9 cellular contexts compared by ENCODE assay signal in the genomic region with DNA sequence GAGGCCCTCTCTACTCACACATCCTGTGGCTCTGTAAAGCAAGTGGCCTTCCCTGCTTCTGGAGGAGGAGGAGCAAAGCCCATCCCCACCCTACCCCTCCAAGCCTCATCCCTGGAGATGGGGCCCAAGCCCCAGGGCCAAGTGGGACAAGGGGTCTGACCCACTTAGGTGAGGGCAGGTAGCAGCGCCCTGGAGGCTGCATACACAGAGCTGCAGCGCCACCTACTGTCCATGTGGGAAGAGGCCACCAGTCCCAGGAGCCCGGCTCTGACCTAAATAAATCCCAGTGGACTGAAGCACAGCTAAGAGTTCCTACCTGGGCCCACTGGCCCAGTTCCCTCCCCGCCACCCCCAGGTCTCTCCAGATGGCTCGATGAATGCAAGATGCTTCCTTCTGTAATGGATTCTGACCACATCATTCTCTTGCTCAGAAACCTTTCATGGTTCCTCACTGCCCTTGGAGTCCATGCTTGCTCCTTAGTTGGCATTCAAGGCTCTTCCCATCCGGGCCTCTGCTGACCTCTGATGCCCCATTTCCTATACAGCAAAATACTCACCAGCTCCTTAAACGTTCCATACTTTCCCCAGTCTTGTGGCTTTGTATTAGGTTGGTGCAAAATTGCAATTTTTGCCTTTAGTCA.
A peak's percentile ranks its signal among the peaks of the same experiment; 100 is the strongest.
DNase-seq lines count a peak whose midpoint lies in the region; ATAC-seq and TF ChIP-seq lines count a peak whose summit lies in the region.
"Had no signal": no experiment of that assay in that cellular context is flagged by ENCODE, and none has a peak within 500 bp of the region (broad histone marks: within the 10 kb centered on the region; RNA-seq: fewer than 3 reads in every experiment).

No MANE protein-coding gene starts in this region.

- POLR2A ChIA-PET in activated CD4-positive, alpha-beta T cell treated with anti-CD3 and anti-CD28 coated beads for 36 hours (lab: Charles Lee) = interaction anchor here (0.6 to 0.7 kb wide), 2 partner anchors 13 to 17 kb away, joined by 3 to 4 read pairs; no protein-coding TSS in a partner anchor

- H3K36me3 Mint-ChIP-seq in activated CD4-positive, alpha-beta T cell treated with anti-CD3 and anti-CD28 coated beads for 36 hours (ENCODE audit: low read depth) = no peaks in the 10 kb centered on the region
- no peaks in the 10 kb centered on the region for H3K36me3 Mint-ChIP-seq in chondrocyte (ENCODE audit: low read depth)

- H3K4me3 Mint-ChIP-seq in activated CD4-positive, alpha-beta T cell treated with anti-CD3 and anti-CD28 coated beads for 36 hours = no peak overlapping the region
- no peak overlapping the region for H3K4me3 Mint-ChIP-seq in chondrocyte (ENCODE audit: unreplicated experiment)
- H3K4me3 Mint-ChIP-seq: dendritic cell treated with granulocyte-macrophage colony-stimulating factor and Interleukin-4, amounts not matched to agents 40 ng/mL and 50 ng/mL, for 4 days had no signal

- H3K4me1 ChIP-seq in left lung = peaks cover 0 to 15% of the 10 kb centered on the region in 2 donors

- DNase-seq in ELF-1 (ENCODE audit: low read depth, low spot score) = peak; percentile 90
- DNase-seq in NCI-H524 (lab: John Stamatoyannopoulos, UW) = peak; percentile 53 to 77
- peak; percentile 91 for DNase-seq in activated CD4-positive, alpha-beta T cell treated with anti-CD3 and anti-CD28 coated beads for 36 hours
- no peak for DNase-seq in chondrocyte (ENCODE audit: low spot score)
- DNase-seq in left lung = peak; percentile 83 to 92
- peak; percentile 79 to 83 for DNase-seq in stimulated activated CD4-positive, alpha-beta T cell treated with anti-CD3 and anti-CD28 coated beads, Interleukin-4, amount 100 ng/mL, for 48 hours (ENCODE audit: low read depth in 2 of 2)

- intact Hi-C loops in activated CD4-positive, alpha-beta T cell treated with anti-CD3 and anti-CD28 coated beads for 36 hours (cut with DNase I, micrococcal nuclease) = loop anchor here (1.0 to 5.0 kb wide), 6 partner anchors 112 to 613 kb away; no protein-coding TSS in a partner anchor
- intact Hi-C loops in left lung (cut with DNase I) = loop anchor here in 1 of 2 donors (5.0 to 10.0 kb wide), 2 partner anchors 112 to 414 kb away; partner anchors contain the start of gene WNT11

- H3K27ac ChIP-seq in left lung = no peak overlapping the region

- ATAC-seq in HG03025 (IDR thresholded peaks at IDR 0.05; ENCODE audit: low FRiP score, unreplicated experiment) (peak; percentile 53), left lung (peak; percentile 94), GM21447 (IDR thresholded peaks at IDR 0.05; ENCODE audit: unreplicated experiment) (no peak)
- ATAC-seq in activated CD4-positive, alpha-beta T cell treated with anti-CD3 and anti-CD28 coated beads for 36 hours = peak; percentile 86

- peaks cover 30% of the 10 kb centered on the region for H3K27me3 Mint-ChIP-seq in activated CD4-positive, alpha-beta T cell treated with anti-CD3 and anti-CD28 coated beads for 36 hours
- peaks cover 20% of the 10 kb centered on the region for H3K27me3 Mint-ChIP-seq in chondrocyte (ENCODE audit: low read depth)

- no peak overlapping the region for H3K27ac Mint-ChIP-seq in activated CD4-positive, alpha-beta T cell treated with anti-CD3 and anti-CD28 coated beads for 36 hours
- H3K27ac Mint-ChIP-seq in chondrocyte (ENCODE audit: unreplicated experiment) = no peak overlapping the region
- H3K27ac Mint-ChIP-seq: dendritic cell treated with granulocyte-macrophage colony-stimulating factor and Interleukin-4, amounts not matched to agents 40 ng/mL and 50 ng/mL, for 4 days had no signal

- H3K9me3 Mint-ChIP-seq in activated CD4-positive, alpha-beta T cell treated with anti-CD3 and anti-CD28 coated beads for 36 hours (ENCODE audit: low read depth) = no peaks in the 10 kb centered on the region
- H3K9me3 Mint-ChIP-seq in chondrocyte (ENCODE audit: low read depth) = no peaks in the 10 kb centered on the region
- H3K9me3 Mint-ChIP-seq: dendritic cell treated with granulocyte-macrophage colony-stimulating factor and Interleukin-4, amounts not matched to agents 40 ng/mL and 50 ng/mL, for 4 days had no signal

- H3K9me3 ChIP-seq in left lung = no peaks in the 10 kb centered on the region

- peaks cover 5 to 33% of the 10 kb centered on the region in 2 donors for H3K27me3 ChIP-seq in left lung

- TF ChIP-seq CTCF in chondrocyte (IDR thresholded peaks at IDR 0.05) (peak; percentile 99), left lung (IDR thresholded peaks at IDR 0.05) (peak; percentile 89)

- H3K4me3 ChIP-seq in left lung = no peak overlapping the region

- no peaks in the 10 kb centered on the region for H3K36me3 ChIP-seq in left lung

- peaks cover 9% of the 10 kb centered on the region for H3K4me1 Mint-ChIP-seq in activated CD4-positive, alpha-beta T cell treated with anti-CD3 and anti-CD28 coated beads for 36 hours
- peaks cover 4% of the 10 kb centered on the region for H3K4me1 Mint-ChIP-seq in chondrocyte (ENCODE audit: low read depth)

- CTCF ChIA-PET in activated CD4-positive, alpha-beta T cell treated with anti-CD3 and anti-CD28 coated beads for 36 hours (lab: Charles Lee) = interaction anchor here (0.6 to 3.2 kb wide), 16 partner anchors 8 to 517 kb away, joined by 3 to 66 read pairs (median 4); no protein-coding TSS in a partner anchor
